ENCODE assay signal across 1 cellular context in the genomic region with DNA sequence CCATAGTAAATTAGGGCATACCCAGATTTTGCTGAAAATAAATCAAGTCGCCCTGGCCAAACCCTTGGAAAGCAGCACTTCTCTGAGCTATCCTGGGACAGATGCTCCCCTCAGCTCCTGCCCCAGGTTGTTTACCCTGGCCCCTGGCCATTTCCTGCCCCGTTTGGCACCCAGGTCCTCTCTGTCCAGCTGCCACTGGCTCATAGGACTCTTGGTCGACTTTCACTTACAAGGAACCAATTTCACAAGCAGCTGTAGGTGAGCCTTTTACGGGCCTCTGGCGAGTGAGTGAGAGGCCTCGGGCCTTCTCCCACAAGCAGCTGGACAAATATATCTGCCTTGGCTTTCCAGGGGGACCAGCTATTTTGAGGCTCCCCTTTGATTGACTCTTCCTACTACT.
TF ChIP-seq lines count a peak whose summit lies in the region.

No MANE protein-coding gene starts in this region.

TF ChIP-seq in HepG2, 621 proteins besides CTCF, POLR2A, EP300 and RAD21 (continued from another document):
- TF ChIP-seq, protein P1, sequence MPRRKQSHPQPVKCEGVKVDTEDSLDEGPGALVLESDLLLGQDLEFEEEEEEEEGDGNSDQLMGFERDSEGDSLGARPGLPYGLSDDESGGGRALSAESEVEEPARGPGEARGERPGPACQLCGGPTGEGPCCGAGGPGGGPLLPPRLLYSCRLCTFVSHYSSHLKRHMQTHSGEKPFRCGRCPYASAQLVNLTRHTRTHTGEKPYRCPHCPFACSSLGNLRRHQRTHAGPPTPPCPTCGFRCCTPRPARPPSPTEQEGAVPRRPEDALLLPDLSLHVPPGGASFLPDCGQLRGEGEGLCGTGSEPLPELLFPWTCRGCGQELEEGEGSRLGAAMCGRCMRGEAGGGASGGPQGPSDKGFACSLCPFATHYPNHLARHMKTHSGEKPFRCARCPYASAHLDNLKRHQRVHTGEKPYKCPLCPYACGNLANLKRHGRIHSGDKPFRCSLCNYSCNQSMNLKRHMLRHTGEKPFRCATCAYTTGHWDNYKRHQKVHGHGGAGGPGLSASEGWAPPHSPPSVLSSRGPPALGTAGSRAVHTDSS (CRISPR knock-in tag; conservative IDR thresholded peaks at IDR 0.05), result no peak
- TF ChIP-seq KDM5A (IDR thresholded peaks at IDR 0.05; ENCODE audit: borderline replicate concordance, low read length) (no peak), REXO4 (CRISPR knock-in tag; IDR thresholded peaks at IDR 0.05; ENCODE audit: borderline replicate concordance) (no peak), SALL1 (CRISPR knock-in tag; IDR thresholded peaks at IDR 0.05) (0 out of 2 replicates have a peak, but pooled peaks have one; percentile 24), ZNF879 (CRISPR knock-in tag; IDR thresholded peaks at IDR 0.05) (no peak), MYC (CRISPR knock-in tag; IDR thresholded peaks at IDR 0.05; ENCODE audit: borderline replicate concordance) (no peak)
- TF ChIP-seq, protein P2, sequence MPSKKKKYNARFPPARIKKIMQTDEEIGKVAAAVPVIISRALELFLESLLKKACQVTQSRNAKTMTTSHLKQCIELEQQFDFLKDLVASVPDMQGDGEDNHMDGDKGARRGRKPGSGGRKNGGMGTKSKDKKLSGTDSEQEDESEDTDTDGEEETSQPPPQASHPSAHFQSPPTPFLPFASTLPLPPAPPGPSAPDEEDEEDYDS (CRISPR knock-in tag; IDR thresholded peaks at IDR 0.05), result no peak
